In the genomic region with DNA sequence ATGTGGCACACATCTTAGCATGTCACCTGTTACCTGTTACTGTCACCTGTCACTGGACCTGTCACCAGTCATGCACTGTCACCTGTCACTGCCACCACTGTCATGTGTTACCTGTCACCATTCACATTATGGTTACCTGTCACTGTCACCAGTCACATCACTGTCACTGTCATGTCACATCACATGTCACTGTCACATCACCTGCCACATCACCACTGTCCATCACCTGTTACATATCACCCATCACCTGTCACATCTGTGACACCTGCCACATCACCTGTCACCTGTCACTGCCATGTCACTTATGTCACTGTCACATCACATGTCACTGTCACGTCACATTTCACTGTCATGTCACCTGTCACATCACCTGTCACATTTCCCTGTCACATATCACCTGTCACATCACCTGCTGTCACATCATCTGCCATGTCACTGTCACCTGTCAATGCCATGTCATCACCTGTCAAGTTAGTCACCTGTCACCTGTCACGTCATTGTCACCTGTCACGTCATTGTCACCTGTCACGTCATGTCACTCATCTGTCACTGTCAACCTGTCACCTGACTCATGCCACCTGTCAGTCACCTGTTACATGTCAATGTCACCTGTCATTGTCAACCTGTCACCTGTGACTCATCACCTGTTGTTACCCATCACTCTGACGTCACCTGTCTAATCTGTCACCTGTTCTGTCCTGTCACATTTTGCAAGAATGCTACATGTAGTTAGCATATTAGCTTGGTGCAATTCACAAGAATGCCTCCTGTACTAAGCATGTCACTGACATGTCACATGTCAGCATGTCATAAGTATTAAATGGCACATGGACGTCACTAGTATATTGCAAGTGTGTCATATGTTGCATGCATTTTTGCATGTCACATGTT, we compare ENCODE assay signal across 31 cellular contexts. TPM values are rescaled to one million over a fixed set of nuclear protein-coding genes. Genes with fewer than 3 reads are reported as not detected.
DNase-seq lines count a peak whose midpoint lies in the region; ATAC-seq, FAIRE-seq and TF ChIP-seq lines count a peak whose summit lies in the region.
"Had no signal": no experiment of that assay in that cellular context is flagged by ENCODE, and none has a peak within 500 bp of the region (broad histone marks: within the 10 kb centered on the region; RNA-seq: fewer than 3 reads in every experiment).

No MANE protein-coding gene starts in this region.

- H3K4me1 Mint-ChIP-seq in glutamatergic neuron (ENCODE audit: low read depth, unreplicated experiment) = peaks cover 17% of the 10 kb centered on the region
- no peaks in the 10 kb centered on the region for H3K4me1 Mint-ChIP-seq in natural killer cell

- no peak for ATAC-seq in SK-N-SH treated with all-trans-retinoic acid at 6 μM for 48 hours
- ATAC-seq in GM12878 = no peak
- ATAC-seq in GM19023 (IDR thresholded peaks at IDR 0.05; ENCODE audit: unreplicated experiment) = no peak
- ATAC-seq in natural killer cell = no peak
- ATAC-seq in HG02870 (IDR thresholded peaks at IDR 0.05; ENCODE audit: unreplicated experiment) = no peak
- ATAC-seq: activated T-cell treated with anti-CD3 and anti-CD28 coated beads, Interleukin-2, amount 50 U/mL, for 72 hours; effector memory CD8-positive, alpha-beta T cell; stimulated activated naive B cell treated with anti-CD40 and anti-IgM and Interleukin-4, amounts not matched to agents 10 μg/mL and 1 μg/mL and 100 μg/mL, for 72 hours had no signal

- TF ChIP-seq RAD21 in SK-N-SH (IDR thresholded peaks at IDR 0.05; ENCODE audit: low read length) (no peak), GM12878 (IDR thresholded peaks at IDR 0.05; ENCODE audit: insufficient read depth, low read depth, low read length) (no peak)

- no peak for TF ChIP-seq POLR2A in GM12878 (IDR thresholded peaks at IDR 0.05; ENCODE audit: low read depth, low read length)

- H3K9ac ChIP-seq in SK-N-SH (no peak overlapping the region), GM12878 (ENCODE audit: control insufficient read depth, insufficient read depth, low read length) (no peak overlapping the region)

- H3K9me2 ChIP-seq in SK-N-SH = no peaks in the 10 kb centered on the region

- peaks cover 33% of the 10 kb centered on the region for H3F3A ChIP-seq in SK-N-SH (replicated peaks; ENCODE audit: insufficient read depth)

- in situ Hi-C loops in GM12878 (cut with MboI) = no loop called here

- peak overlapping the region; percentile 15 for H3K27ac Mint-ChIP-seq in glutamatergic neuron (ENCODE audit: unreplicated experiment)
- H3K27ac Mint-ChIP-seq in natural killer cell = no peak overlapping the region
- H3K27ac Mint-ChIP-seq: activated CD4-positive, alpha-beta T cell treated with anti-CD3 and anti-CD28 coated beads, Interleukin-2, amount 10 ng/mL, durations not matched to agents 24 days and 14 days; activated naive CD4-positive, alpha-beta T cell treated with anti-CD3 and anti-CD28 coated beads for 36 hours; activated T-cell treated with anti-CD3 and anti-CD28 coated beads, Interleukin-2, amount 50 U/mL, for 72 hours; effector memory CD8-positive, alpha-beta T cell; stimulated activated naive B cell treated with anti-CD40 and anti-IgM and Interleukin-4, amounts not matched to agents 10 μg/mL and 1 μg/mL and 100 μg/mL, for 72 hours had no signal

- H3K27ac ChIP-seq in SK-N-SH (ENCODE audit: low read depth in 2 of 2, low read length in 1 of 2) (no peak overlapping the region), GM12878 (ENCODE audit: control insufficient read depth, insufficient read depth) (no peak overlapping the region)
- H3K27ac ChIP-seq: cardiac muscle cell, esophagus muscularis mucosa, hepatocyte, neutrophil, prostate gland, suprapubic skin, vagina had no signal

- no peak for TF ChIP-seq EP300 in SK-N-SH (IDR thresholded peaks at IDR 0.05; ENCODE audit: borderline replicate concordance in 1 of 2, low read depth in 1 of 2, low read length in 1 of 2)
- no peak for TF ChIP-seq EP300 in GM12878 (IDR thresholded peaks at IDR 0.05; ENCODE audit: borderline replicate concordance in 1 of 2, control insufficient read depth in 1 of 2, low read depth in 2 of 2, low read length in 2 of 2)

- no peaks in the 10 kb centered on the region for H3K79me2 ChIP-seq in SK-N-SH (ENCODE audit: insufficient read depth)
- H3K79me2 ChIP-seq in GM12878 (ENCODE audit: control insufficient read depth, insufficient read depth, low read length) = no peaks in the 10 kb centered on the region
- H3K79me2 ChIP-seq: hepatocyte had no signal

- no peak overlapping the region for H3K4me2 ChIP-seq in SK-N-SH
- no peak overlapping the region for H3K4me2 ChIP-seq in GM12878 (ENCODE audit: control insufficient read depth, insufficient read depth)
- H3K4me2 ChIP-seq: hepatocyte had no signal

- peaks cover 8% of the 10 kb centered on the region for H3K27me3 Mint-ChIP-seq in glutamatergic neuron (ENCODE audit: unreplicated experiment)
- H3K27me3 Mint-ChIP-seq in natural killer cell (ENCODE audit: low read depth in 2 of 2) = no peaks in the 10 kb centered on the region
- H3K27me3 Mint-ChIP-seq: activated CD4-positive, alpha-beta T cell treated with anti-CD3 and anti-CD28 coated beads, Interleukin-2, amount 10 ng/mL, durations not matched to agents 24 days and 14 days; CD8-positive, alpha-beta memory T cell; effector memory CD8-positive, alpha-beta T cell; stimulated activated naive B cell treated with anti-CD40 and anti-IgM and Interleukin-4, amounts not matched to agents 10 μg/mL and 1 μg/mL and 100 μg/mL, for 72 hours had no signal

- POLR2A ChIA-PET in SK-N-SH (lab: Yijun Ruan, JAX) (no interaction called here), GM12878 (lab: Charles Lee) (no interaction called here)

- H3K36me3 Mint-ChIP-seq in glutamatergic neuron (ENCODE audit: unreplicated experiment) = peaks cover 7% of the 10 kb centered on the region
- H3K36me3 Mint-ChIP-seq in natural killer cell = no peaks in the 10 kb centered on the region

- H3K4me3 ChIP-seq in SK-N-SH (ENCODE audit: low read depth in 2 of 2, low read length in 1 of 2) (no peak overlapping the region), GM12878 (no peak overlapping the region)
- H3K4me3 ChIP-seq: cardiac muscle cell, esophagus muscularis mucosa, hepatocyte, prostate gland, suprapubic skin, vagina had no signal

- H3K9me3 ChIP-seq in SK-N-SH (no peaks in the 10 kb centered on the region), GM12878 (replicated peaks; ENCODE audit: control insufficient read depth, insufficient read depth, low read length) (peaks cover 3% of the 10 kb centered on the region; the same call in 1 of the 3 replicates)
- H3K9me3 ChIP-seq: esophagus muscularis mucosa, neutrophil, prostate gland, suprapubic skin, vagina had no signal

- peak overlapping the region; percentile 3 for H3K4me3 Mint-ChIP-seq in glutamatergic neuron (ENCODE audit: unreplicated experiment)
- H3K4me3 Mint-ChIP-seq in natural killer cell = no peak overlapping the region
- H3K4me3 Mint-ChIP-seq: activated CD4-positive, alpha-beta T cell treated with anti-CD3 and anti-CD28 coated beads, Interleukin-2, amount 10 ng/mL, durations not matched to agents 24 days and 14 days; activated naive CD4-positive, alpha-beta T cell treated with anti-CD3 and anti-CD28 coated beads for 36 hours; activated T-cell treated with anti-CD3 and anti-CD28 coated beads, Interleukin-2, amount 50 U/mL, for 72 hours; CD8-positive, alpha-beta memory T cell; effector memory CD8-positive, alpha-beta T cell; stimulated activated naive B cell treated with anti-CD40 and anti-IgM and Interleukin-4, amounts not matched to agents 10 μg/mL and 1 μg/mL and 100 μg/mL, for 72 hours had no signal

- WGBS in SK-N-SH (ENCODE audit: low lambda C conversion rate) = 91% methylated on average over 6 of the region's 6 CpGs
- WGBS in GM12878 (ENCODE audit: insufficient coverage, insufficient replicate concordance, low lambda C conversion rate, missing lambda C conversion rate) = 97% methylated on average over 6 of the region's 6 CpGs

- DNase-seq in SK-N-SH (no peak), GM12878 (ENCODE audit: low read depth, low spot score) (no peak), glutamatergic neuron (no peak), urothelium cell line (ENCODE audit: low spot score) (no peak), natural killer cell (no peak)
- DNase-seq: activated CD4-positive, alpha-beta T cell treated with anti-CD3 and anti-CD28 coated beads, Interleukin-2, amount 10 ng/mL, durations not matched to agents 24 days and 14 days; activated naive CD4-positive, alpha-beta T cell treated with anti-CD3 and anti-CD28 coated beads for 36 hours; activated T-cell treated with anti-CD3 and anti-CD28 coated beads, Interleukin-2, amount 50 U/mL, for 72 hours; amygdala; cortex of kidney; effector memory CD8-positive, alpha-beta T cell; NCI-H1092; NCI-H187 treated with DMSO at 0.1 percent for 48 hours; NCI-H526; NK-92 treated with Interleukin-12 subunit alpha and Interleukin-12 subunit beta, amount 100 ng/mL, for 24 hours; SHP77; stimulated activated naive B cell treated with anti-CD40 and anti-IgM and Interleukin-4, amounts not matched to agents 10 μg/mL and 1 μg/mL and 100 μg/mL, for 72 hours; T1000 had no signal

- H4K20me1 ChIP-seq in SK-N-SH (ENCODE audit: insufficient read depth) (no peaks in the 10 kb centered on the region), GM12878 (ENCODE audit: control insufficient read depth, insufficient read depth) (no peaks in the 10 kb centered on the region)

- no TSS peak for BruUV-seq in GM12878 (replicated peaks; lab: Mats Ljungman, UMichigan)

- CTCF ChIA-PET in SK-N-SH (lab: Yijun Ruan, JAX) = no interaction called here
- CTCF ChIA-PET in GM12878 (lab: Yijun Ruan, JAX) = interaction anchor here (3.3 kb wide), 1 partner anchor 9 kb away, joined by 30 read pairs; no protein-coding TSS in a partner anchor

- H3K9me3 Mint-ChIP-seq in glutamatergic neuron (ENCODE audit: unreplicated experiment) = peaks cover 11% of the 10 kb centered on the region
- peaks cover 0 to 2% of the 10 kb centered on the region in 2 donors for H3K9me3 Mint-ChIP-seq in natural killer cell
- H3K9me3 Mint-ChIP-seq: CD8-positive, alpha-beta memory T cell; effector memory CD8-positive, alpha-beta T cell had no signal

- intact Hi-C loops in GM12878 (cut with micrococcal nuclease; ENCODE audit: unreplicated experiment) = no loop called here
- intact Hi-C loops in natural killer cell (cut with micrococcal nuclease) = no loop called here

- no peak overlapping the region for H2AFZ ChIP-seq in SK-N-SH (ENCODE audit: low read depth)
- H2AFZ ChIP-seq in GM12878 (ENCODE audit: control insufficient read depth, low read depth, low read length) = no peak overlapping the region
- H2AFZ ChIP-seq: hepatocyte had no signal

- H3K27me3 ChIP-seq in SK-N-SH (ENCODE audit: insufficient read depth) (no peaks in the 10 kb centered on the region), GM12878 (replicated peaks in 1 of 2; ENCODE audit: control insufficient read depth in 2 of 2, insufficient read depth in 2 of 2, low read length in 1 of 2) (no peaks in the 10 kb centered on the region)
- H3K27me3 ChIP-seq: cardiac muscle cell, esophagus muscularis mucosa, hepatocyte, neutrophil, suprapubic skin, vagina had no signal

- FAIRE-seq in GM12878 (lab: Jason Lieb, UNC) = no peak
- FAIRE-seq in urothelium cell line (lab: Jason Lieb, UNC) = peak; percentile 98
- FAIRE-seq: frontal cortex, G401.6 had no signal

- RAD21 ChIA-PET in GM12878 (lab: Charles Lee; ENCODE audit: unreplicated experiment) = no interaction called here

- SMC1A ChIA-PET in GM12878 (lab: Charles Lee; ENCODE audit: uncharacterized antibody, unreplicated experiment) = no interaction called here

- H3K36me3 ChIP-seq in SK-N-SH (replicated peaks in 1 of 2; ENCODE audit: control insufficient read depth in 1 of 2, insufficient read depth in 2 of 2, low read length in 1 of 2) (no peaks in the 10 kb centered on the region), GM12878 (ENCODE audit: control insufficient read depth in 2 of 2, insufficient read depth in 2 of 2, low read length in 1 of 2) (no peaks in the 10 kb centered on the region)
- H3K36me3 ChIP-seq: cardiac muscle cell, esophagus muscularis mucosa, neutrophil, prostate gland, suprapubic skin, vagina had no signal

- H3K4me1 ChIP-seq in SK-N-SH (ENCODE audit: control insufficient read depth in 1 of 2, insufficient read depth in 2 of 2, low read depth in 1 of 2, low read length in 1 of 2) (peaks cover 0 to 20% of the 10 kb centered on the region in 2 experiments; a peak in 2 of 4 replicates), GM12878 (ENCODE audit: control insufficient read depth, insufficient read depth, low read length) (no peaks in the 10 kb centered on the region)
- H3K4me1 ChIP-seq: esophagus muscularis mucosa, prostate gland, suprapubic skin, vagina had no signal

- TF ChIP-seq CTCF in SK-N-SH (IDR thresholded peaks at IDR 0.05) (no peak), GM12878 (IDR thresholded peaks at IDR 0.05 in 2 of 3, conservative IDR thresholded peaks at IDR 0.05 in 1 of 3; ENCODE audit: control insufficient read depth in 2 of 3, extremely low read depth in 1 of 3, insufficient read depth in 1 of 3, low read depth in 3 of 3, low read length in 3 of 3) (no peak), glutamatergic neuron (IDR thresholded peaks at IDR 0.05; ENCODE audit: partially characterized antibody, unreplicated experiment) (no peak), natural killer cell (IDR thresholded peaks at IDR 0.05) (no peak)

RNA-seq across cellular contexts. Expression of gene TESC, which starts 29.0 kb away (rescaled TPM):
- 0.19 and 0.39 TPM in 2 replicates for polyA plus RNA-seq in SK-N-SH (2012; rRNA removed)
- polyA plus RNA-seq in SK-N-SH (2012; cell fraction: cytosol; rRNA removed) = 0.19 and 0.28 TPM in 2 replicates
- polyA plus RNA-seq in SK-N-SH (2012; cell fraction: nucleus; rRNA removed) = 0.13 and 0.18 TPM in 2 replicates
- 9.6 and 12.7 TPM in 2 replicates for total RNA-seq in GM12878 (2013; cell fraction: nucleolus; rRNA removed)
- total RNA-seq in GM12878 (2014; rRNA removed) = 14.9 and 18.7 TPM in 2 replicates
- total RNA-seq in GM12878 (2014; rRNA removed; fragmentation: Illumina TruSeq; extraction: Trizol) = 6.2 and 7.6 TPM in 2 replicates
- total RNA-seq in GM12878 (2021) = 14.1 and 16.5 TPM in 2 replicates
- 5.5 TPM for polyA plus RNA-seq in GM12878 (2011; ENCODE audit: low read depth)
- polyA plus RNA-seq in GM12878 (2011; rRNA removed) = 27.2 and 52.1 TPM in 2 replicates
- polyA plus RNA-seq in GM12878 (2011; cell fraction: cytosol; rRNA removed) = 60.9 and 85.9 TPM in 2 replicates
- polyA plus RNA-seq in GM12878 (2011; cell fraction: nucleus; rRNA removed) = 39.2 and 42.9 TPM in 2 replicates
- polyA plus RNA-seq in GM12878 (2012) = 18.3 and 28.3 TPM in 2 replicates
- 3.0 and 8.1 TPM in 2 replicates for polyA plus RNA-seq in GM12878 (2014; fragmentation: Illumina TruSeq; extraction: Trizol)
- 1 to 10 TPM in 1 of 2 experiments, under 1 TPM in 1; 0.47 to 4.1 TPM for polyA plus RNA-seq in GM12878 (2014; fragmentation: Nextera tagmentation; extraction: Ambion mirVana)
- polyA plus RNA-seq in GM12878 (2014; rRNA removed) = 15.8 and 22.8 TPM in 2 replicates
- polyA plus RNA-seq in GM12878 (2016; fragmentation: Nextera tagmentation; extraction: Ambion mirVana) = 10 to 100 TPM; 16.6 to 17.8 TPM
- 17.5 and 26.5 TPM in 2 replicates for polyA minus RNA-seq in GM12878 (2011; rRNA and poly(A)+ RNA removed)
- polyA minus RNA-seq in GM12878 (2011; cell fraction: cytosol; rRNA and poly(A)+ RNA removed) = 8.8 and 10.3 TPM in 2 replicates
- 13.5 and 19.1 TPM in 2 replicates for polyA minus RNA-seq in GM12878 (2011; cell fraction: nucleus; rRNA and poly(A)+ RNA removed)
- total RNA-seq in glutamatergic neuron (ENCODE audit: unreplicated experiment) = 0.93 TPM
- total RNA-seq in natural killer cell = 10 to 100 TPM; 21.7 to 30.8 (median 26.2) TPM

Comparison
In these comparisons a context has a peak if more than half of its experiments do, and no peak if none do; other contexts are left out.
1. Of the 26 proteins assayed by ChIP-seq in both GM12878 and SK-N-SH: peak only in GM12878: none; only in SK-N-SH: none; in both: PBX3; in neither: 25.